In genomic region chr14:64680013-64680674, GRCh38 we compare ENCODE assay signal across 8 cellular contexts. TPM values are rescaled to one million over a fixed set of nuclear protein-coding genes. Genes with fewer than 3 reads are reported as not detected.
DNase-seq lines count a peak whose midpoint lies in the region; ATAC-seq lines count a peak whose summit lies in the region.
"Had no signal": no experiment of that assay in that cellular context is flagged by ENCODE, and none has a peak within 500 bp of the region (broad histone marks: within the 10 kb centered on the region; RNA-seq: fewer than 3 reads in every experiment).

No MANE protein-coding gene starts in this region.

- H3K9me3 ChIP-seq in adipocyte (ENCODE audit: control insufficient read depth, low read length), result no peaks in the 10 kb centered on the region

- peaks cover 22% of the 10 kb centered on the region for H3K4me1 ChIP-seq in adipocyte (ENCODE audit: control insufficient read depth, insufficient read depth, low read length)

- H3K27me3 ChIP-seq in adipocyte (replicated peaks; ENCODE audit: control insufficient read depth, insufficient read depth, low read length), result no peaks in the 10 kb centered on the region

- peak overlapping the region; percentile 39 for H3K9ac ChIP-seq in adipocyte (ENCODE audit: low read length)

- no peak for ATAC-seq in GM21737 (IDR thresholded peaks at IDR 0.05; ENCODE audit: unreplicated experiment)
- ATAC-seq: natural killer cell had no signal

- DNase-seq in M059J (ENCODE audit: low read depth) (peak; percentile 43), adipocyte (ENCODE audit: low read depth) (peak; percentile 14), kidney tubule cell (ENCODE audit: low spot score) (peak; percentile 97), CD1c-positive myeloid dendritic cell (ENCODE audit: extremely low spot score) (no peak), NOMO-1 treated with dmso at 0.1 percent for 144 hours (lab: John Stamatoyannopoulos, UW; ENCODE audit: unreplicated experiment) (no peak)
- DNase-seq: natural killer cell had no signal

- no peaks in the 10 kb centered on the region for H3K36me3 ChIP-seq in adipocyte (ENCODE audit: control insufficient read depth, insufficient read depth, low read length, severe bottlenecking)

- peak overlapping the region; percentile 95 for H3K27ac ChIP-seq in temporal lobe (ENCODE audit: low read depth, low read length)

- H3K4me3 ChIP-seq in adipocyte (ENCODE audit: low read length), result no peak overlapping the region

RNA-seq across cellular contexts. Expression of gene PLEKHG3, which starts 24.1 kb away (rescaled TPM):
- 6.8 and 13.8 TPM in 2 replicates for total RNA-seq in M059J (2014; rRNA removed; shearing (Covaris generic))
- 7.1 TPM for total RNA-seq in temporal lobe

Comparison
In these comparisons a context has a peak if more than half of its experiments do, and no peak if none do; other contexts are left out.
1. DNase-seq: peak in M059J (single experiment), adipocyte (single experiment) and kidney tubule cell (single experiment); none in CD1c-positive myeloid dendritic cell (single experiment) and NOMO-1 treated with dmso at 0.1 percent for 144 hours (single experiment).